1 cellular context compared by ENCODE assay signal in the genomic region with DNA sequence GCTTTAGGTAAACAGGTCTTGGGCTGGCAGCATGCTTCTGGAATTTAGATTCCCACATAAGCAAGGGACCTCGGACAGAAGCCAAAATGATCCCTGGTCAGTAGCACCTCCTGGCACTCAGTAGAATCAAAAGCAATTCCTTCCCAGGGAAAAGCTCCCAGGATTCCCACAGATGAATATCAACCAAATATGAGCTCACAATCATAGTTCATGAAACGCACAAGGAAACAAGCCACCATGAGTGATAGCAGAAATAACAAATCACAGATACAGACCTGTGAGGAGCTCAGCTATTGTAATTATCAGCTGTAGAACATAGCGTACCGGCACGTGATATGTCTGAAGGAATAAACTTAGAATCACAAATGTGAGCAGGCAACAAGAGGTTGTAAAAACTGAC.
A peak's percentile ranks its signal among the peaks of the same experiment; 100 is the strongest.
TF ChIP-seq lines count a peak whose summit lies in the region.

No MANE protein-coding gene starts in this region.

TF ChIP-seq in HEK293, 187 proteins besides CTCF, POLR2A, EP300 and RAD21 (continued from another document):
- peak; percentile 70 for TF ChIP-seq ZNF510 (tag by site-specific recombination; IDR thresholded peaks at IDR 0.05; ENCODE audit: insufficient replicate concordance)
TF ChIP-seq in HEK293: peak in this region for 30.
